1 cellular context compared by ENCODE assay signal in the genomic region with DNA sequence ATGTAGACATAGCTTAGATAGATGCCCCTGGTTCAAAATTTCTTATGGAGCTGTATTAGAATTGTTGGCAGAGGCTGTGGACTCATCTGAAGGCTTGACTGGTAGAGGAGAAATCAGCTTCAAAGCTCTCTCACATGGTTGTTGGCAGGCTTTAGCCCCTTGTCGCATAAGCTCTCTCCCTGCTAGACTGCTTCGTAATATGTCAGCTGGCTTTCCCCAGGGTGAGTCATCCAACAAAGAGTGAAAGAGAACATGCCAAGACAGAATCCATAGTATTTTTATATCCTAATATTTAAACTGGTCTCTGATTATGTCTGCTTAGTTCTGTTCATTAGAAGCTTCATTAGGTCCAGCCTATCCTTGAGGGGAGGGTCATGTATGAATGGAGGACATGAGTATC.
TF ChIP-seq lines count a peak whose summit lies in the region.

No MANE protein-coding gene starts in this region.

TF ChIP-seq in GM23338, 12 proteins besides CTCF, POLR2A, EP300 and RAD21 (continued from another document):
- TF ChIP-seq, protein P1, sequence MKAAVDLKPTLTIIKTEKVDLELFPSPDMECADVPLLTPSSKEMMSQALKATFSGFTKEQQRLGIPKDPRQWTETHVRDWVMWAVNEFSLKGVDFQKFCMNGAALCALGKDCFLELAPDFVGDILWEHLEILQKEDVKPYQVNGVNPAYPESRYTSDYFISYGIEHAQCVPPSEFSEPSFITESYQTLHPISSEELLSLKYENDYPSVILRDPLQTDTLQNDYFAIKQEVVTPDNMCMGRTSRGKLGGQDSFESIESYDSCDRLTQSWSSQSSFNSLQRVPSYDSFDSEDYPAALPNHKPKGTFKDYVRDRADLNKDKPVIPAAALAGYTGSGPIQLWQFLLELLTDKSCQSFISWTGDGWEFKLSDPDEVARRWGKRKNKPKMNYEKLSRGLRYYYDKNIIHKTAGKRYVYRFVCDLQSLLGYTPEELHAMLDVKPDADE (IDR thresholded peaks at IDR 0.05), result no peak
- TF ChIP-seq, protein P2, sequence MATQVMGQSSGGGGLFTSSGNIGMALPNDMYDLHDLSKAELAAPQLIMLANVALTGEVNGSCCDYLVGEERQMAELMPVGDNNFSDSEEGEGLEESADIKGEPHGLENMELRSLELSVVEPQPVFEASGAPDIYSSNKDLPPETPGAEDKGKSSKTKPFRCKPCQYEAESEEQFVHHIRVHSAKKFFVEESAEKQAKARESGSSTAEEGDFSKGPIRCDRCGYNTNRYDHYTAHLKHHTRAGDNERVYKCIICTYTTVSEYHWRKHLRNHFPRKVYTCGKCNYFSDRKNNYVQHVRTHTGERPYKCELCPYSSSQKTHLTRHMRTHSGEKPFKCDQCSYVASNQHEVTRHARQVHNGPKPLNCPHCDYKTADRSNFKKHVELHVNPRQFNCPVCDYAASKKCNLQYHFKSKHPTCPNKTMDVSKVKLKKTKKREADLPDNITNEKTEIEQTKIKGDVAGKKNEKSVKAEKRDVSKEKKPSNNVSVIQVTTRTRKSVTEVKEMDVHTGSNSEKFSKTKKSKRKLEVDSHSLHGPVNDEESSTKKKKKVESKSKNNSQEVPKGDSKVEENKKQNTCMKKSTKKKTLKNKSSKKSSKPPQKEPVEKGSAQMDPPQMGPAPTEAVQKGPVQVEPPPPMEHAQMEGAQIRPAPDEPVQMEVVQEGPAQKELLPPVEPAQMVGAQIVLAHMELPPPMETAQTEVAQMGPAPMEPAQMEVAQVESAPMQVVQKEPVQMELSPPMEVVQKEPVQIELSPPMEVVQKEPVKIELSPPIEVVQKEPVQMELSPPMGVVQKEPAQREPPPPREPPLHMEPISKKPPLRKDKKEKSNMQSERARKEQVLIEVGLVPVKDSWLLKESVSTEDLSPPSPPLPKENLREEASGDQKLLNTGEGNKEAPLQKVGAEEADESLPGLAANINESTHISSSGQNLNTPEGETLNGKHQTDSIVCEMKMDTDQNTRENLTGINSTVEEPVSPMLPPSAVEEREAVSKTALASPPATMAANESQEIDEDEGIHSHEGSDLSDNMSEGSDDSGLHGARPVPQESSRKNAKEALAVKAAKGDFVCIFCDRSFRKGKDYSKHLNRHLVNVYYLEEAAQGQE (IDR thresholded peaks at IDR 0.05; ENCODE audit: unreplicated experiment), result no peak
- TF ChIP-seq STAT1 (IDR thresholded peaks at IDR 0.05; ENCODE audit: unreplicated experiment) (no peak), EZH2 (IDR thresholded peaks at IDR 0.05; ENCODE audit: low read depth, unreplicated experiment) (no peak), NANOG (IDR thresholded peaks at IDR 0.05; ENCODE audit: borderline replicate concordance) (no peak), ZNF114 (CRISPR knock-in tag; IDR thresholded peaks at IDR 0.05) (no peak), EZH2phosphoT487 (IDR thresholded peaks at IDR 0.05; ENCODE audit: unreplicated experiment) (no peak)
- TF ChIP-seq, protein P3, sequence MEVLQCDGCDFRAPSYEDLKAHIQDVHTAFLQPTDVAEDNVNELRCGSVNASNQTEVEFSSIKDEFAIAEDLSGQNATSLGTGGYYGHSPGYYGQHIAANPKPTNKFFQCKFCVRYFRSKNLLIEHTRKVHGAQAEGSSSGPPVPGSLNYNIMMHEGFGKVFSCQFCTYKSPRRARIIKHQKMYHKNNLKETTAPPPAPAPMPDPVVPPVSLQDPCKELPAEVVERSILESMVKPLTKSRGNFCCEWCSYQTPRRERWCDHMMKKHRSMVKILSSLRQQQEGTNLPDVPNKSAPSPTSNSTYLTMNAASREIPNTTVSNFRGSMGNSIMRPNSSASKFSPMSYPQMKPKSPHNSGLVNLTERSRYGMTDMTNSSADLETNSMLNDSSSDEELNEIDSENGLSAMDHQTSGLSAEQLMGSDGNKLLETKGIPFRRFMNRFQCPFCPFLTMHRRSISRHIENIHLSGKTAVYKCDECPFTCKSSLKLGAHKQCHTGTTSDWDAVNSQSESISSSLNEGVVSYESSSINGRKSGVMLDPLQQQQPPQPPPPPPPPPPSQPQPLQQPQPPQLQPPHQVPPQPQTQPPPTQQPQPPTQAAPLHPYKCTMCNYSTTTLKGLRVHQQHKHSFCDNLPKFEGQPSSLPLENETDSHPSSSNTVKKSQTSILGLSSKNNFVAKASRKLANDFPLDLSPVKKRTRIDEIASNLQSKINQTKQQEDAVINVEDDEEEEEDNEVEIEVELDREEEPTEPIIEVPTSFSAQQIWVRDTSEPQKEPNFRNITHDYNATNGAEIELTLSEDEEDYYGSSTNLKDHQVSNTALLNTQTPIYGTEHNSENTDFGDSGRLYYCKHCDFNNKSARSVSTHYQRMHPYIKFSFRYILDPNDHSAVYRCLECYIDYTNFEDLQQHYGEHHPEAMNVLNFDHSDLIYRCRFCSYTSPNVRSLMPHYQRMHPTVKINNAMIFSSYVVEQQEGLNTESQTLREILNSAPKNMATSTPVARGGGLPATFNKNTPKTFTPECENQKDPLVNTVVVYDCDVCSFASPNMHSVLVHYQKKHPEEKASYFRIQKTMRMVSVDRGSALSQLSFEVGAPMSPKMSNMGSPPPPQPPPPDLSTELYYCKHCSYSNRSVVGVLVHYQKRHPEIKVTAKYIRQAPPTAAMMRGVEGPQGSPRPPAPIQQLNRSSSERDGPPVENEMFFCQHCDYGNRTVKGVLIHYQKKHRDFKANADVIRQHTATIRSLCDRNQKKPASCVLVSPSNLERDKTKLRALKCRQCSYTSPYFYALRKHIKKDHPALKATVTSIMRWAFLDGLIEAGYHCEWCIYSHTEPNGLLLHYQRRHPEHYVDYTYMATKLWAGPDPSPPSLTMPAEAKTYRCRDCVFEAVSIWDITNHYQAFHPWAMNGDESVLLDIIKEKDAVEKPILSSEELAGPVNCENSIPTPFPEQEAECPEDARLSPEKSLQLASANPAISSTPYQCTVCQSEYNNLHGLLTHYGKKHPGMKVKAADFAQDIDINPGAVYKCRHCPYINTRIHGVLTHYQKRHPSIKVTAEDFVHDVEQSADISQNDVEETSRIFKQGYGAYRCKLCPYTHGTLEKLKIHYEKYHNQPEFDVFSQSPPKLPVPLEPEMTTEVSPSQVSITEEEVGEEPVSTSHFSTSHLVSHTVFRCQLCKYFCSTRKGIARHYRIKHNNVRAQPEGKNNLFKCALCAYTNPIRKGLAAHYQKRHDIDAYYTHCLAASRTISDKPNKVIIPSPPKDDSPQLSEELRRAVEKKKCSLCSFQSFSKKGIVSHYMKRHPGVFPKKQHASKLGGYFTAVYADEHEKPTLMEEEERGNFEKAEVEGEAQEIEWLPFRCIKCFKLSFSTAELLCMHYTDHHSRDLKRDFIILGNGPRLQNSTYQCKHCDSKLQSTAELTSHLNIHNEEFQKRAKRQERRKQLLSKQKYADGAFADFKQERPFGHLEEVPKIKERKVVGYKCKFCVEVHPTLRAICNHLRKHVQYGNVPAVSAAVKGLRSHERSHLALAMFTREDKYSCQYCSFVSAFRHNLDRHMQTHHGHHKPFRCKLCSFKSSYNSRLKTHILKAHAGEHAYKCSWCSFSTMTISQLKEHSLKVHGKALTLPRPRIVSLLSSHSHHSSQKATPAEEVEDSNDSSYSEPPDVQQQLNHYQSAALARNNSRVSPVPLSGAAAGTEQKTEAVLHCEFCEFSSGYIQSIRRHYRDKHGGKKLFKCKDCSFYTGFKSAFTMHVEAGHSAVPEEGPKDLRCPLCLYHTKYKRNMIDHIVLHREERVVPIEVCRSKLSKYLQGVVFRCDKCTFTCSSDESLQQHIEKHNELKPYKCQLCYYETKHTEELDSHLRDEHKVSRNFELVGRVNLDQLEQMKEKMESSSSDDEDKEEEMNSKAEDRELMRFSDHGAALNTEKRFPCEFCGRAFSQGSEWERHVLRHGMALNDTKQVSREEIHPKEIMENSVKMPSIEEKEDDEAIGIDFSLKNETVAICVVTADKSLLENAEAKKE (CRISPR knock-in tag; IDR thresholded peaks at IDR 0.05), result no peak
